In the genomic region with DNA sequence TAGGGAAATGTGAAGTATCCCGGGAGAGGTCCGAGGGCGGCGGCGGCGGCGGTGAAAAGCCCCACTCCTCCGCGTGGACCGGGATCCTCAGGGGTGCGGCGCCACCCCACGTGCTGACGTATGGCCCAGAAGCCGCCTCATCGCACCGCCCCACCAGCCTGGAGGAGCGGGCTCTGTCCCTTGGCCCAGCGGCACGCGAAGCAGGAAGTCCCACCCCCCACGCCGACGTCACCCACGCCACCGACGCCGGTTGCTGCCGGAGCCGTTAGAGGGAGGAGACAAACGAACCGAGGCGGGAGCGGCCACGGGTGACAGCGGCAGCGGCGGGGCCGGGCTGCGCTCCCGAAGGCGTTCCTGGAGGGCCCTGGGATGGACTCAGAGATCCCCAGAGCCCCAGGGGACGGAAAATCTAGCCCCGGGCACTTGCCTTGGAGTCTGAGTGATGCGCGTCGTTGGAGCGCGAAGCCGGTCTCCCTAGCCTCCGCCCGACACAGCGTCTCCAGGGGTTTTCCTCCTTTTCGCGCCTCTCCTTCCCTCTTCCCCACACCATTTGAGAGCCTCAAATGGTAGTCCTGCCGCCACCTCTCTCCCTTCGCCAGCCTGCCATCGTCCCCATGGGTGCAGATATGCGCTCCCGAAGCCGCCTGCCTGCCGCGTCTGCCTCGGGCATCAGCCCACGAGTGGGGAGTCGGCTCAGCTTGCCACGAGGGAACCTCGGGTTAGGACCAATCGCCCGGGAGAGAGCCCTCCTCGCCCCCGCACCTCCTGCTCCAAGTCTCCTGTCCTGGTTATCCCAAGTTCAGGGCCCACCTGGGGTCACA, we compare ENCODE assay signal across 1 cellular context.
TF ChIP-seq lines count a peak whose summit lies in the region.

A gene with protein sequence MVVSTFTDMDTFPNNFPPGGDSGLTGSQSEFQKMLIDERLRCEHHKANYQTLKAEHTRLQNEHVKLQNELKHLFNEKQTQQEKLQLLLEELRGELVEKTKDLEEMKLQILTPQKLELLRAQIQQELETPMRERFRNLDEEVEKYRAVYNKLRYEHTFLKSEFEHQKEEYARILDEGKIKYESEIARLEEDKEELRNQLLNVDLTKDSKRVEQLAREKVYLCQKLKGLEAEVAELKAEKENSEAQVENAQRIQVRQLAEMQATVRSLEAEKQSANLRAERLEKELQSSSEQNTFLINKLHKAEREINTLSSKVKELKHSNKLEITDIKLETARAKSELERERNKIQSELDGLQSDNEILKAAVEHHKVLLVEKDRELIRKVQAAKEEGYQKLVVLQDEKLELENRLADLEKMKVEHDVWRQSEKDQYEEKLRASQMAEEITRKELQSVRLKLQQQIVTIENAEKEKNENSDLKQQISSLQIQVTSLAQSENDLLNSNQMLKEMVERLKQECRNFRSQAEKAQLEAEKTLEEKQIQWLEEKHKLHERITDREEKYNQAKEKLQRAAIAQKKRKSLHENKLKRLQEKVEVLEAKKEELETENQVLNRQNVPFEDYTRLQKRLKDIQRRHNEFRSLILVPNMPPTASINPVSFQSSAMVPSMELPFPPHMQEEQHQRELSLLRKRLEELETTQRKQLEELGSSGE (minus strand): TSS at position 95 of the 821 bp plus-strand sequence. CDS start 47,377 bp downstream, outside the sequence.

TF ChIP-seq in WTC11, 78 proteins besides CTCF, POLR2A, EP300 and RAD21 (continued from another document and continues in another):
- TF ChIP-seq, protein P1, sequence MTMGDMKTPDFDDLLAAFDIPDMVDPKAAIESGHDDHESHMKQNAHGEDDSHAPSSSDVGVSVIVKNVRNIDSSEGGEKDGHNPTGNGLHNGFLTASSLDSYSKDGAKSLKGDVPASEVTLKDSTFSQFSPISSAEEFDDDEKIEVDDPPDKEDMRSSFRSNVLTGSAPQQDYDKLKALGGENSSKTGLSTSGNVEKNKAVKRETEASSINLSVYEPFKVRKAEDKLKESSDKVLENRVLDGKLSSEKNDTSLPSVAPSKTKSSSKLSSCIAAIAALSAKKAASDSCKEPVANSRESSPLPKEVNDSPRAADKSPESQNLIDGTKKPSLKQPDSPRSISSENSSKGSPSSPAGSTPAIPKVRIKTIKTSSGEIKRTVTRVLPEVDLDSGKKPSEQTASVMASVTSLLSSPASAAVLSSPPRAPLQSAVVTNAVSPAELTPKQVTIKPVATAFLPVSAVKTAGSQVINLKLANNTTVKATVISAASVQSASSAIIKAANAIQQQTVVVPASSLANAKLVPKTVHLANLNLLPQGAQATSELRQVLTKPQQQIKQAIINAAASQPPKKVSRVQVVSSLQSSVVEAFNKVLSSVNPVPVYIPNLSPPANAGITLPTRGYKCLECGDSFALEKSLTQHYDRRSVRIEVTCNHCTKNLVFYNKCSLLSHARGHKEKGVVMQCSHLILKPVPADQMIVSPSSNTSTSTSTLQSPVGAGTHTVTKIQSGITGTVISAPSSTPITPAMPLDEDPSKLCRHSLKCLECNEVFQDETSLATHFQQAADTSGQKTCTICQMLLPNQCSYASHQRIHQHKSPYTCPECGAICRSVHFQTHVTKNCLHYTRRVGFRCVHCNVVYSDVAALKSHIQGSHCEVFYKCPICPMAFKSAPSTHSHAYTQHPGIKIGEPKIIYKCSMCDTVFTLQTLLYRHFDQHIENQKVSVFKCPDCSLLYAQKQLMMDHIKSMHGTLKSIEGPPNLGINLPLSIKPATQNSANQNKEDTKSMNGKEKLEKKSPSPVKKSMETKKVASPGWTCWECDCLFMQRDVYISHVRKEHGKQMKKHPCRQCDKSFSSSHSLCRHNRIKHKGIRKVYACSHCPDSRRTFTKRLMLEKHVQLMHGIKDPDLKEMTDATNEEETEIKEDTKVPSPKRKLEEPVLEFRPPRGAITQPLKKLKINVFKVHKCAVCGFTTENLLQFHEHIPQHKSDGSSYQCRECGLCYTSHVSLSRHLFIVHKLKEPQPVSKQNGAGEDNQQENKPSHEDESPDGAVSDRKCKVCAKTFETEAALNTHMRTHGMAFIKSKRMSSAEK (CRISPR knock-in tag; IDR thresholded peaks at IDR 0.05; ENCODE audit: borderline replicate concordance), result no peak
- TF ChIP-seq MXD4 (CRISPR knock-in tag; IDR thresholded peaks at IDR 0.05; ENCODE audit: borderline replicate concordance) (no peak), ZNF317 (CRISPR knock-in tag; IDR thresholded peaks at IDR 0.05; ENCODE audit: borderline replicate concordance, low read depth) (no peak), GRHL2 (CRISPR knock-in tag; IDR thresholded peaks at IDR 0.05; ENCODE audit: insufficient replicate concordance, severe bottlenecking) (no peak), ZNF138 (CRISPR knock-in tag; conservative IDR thresholded peaks at IDR 0.05) (no peak), TCF7 (CRISPR knock-in tag; IDR thresholded peaks at IDR 0.05; ENCODE audit: low read depth) (peak; percentile 41; the same call in 1 of the 2 replicates), NR2C2 (CRISPR knock-in tag; IDR thresholded peaks at IDR 0.05) (peak; percentile 58; the same call in 1 of the 2 replicates), KAT7 (CRISPR knock-in tag; IDR thresholded peaks at IDR 0.05; ENCODE audit: borderline replicate concordance) (peak; percentile 81), SMAD4 (CRISPR knock-in tag; IDR thresholded peaks at IDR 0.05) (0 out of 2 replicates have a peak, but pooled peaks have one; percentile 43)
- TF ChIP-seq, protein P2, sequence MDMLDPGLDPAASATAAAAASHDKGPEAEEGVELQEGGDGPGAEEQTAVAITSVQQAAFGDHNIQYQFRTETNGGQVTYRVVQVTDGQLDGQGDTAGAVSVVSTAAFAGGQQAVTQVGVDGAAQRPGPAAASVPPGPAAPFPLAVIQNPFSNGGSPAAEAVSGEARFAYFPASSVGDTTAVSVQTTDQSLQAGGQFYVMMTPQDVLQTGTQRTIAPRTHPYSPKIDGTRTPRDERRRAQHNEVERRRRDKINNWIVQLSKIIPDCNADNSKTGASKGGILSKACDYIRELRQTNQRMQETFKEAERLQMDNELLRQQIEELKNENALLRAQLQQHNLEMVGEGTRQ (CRISPR knock-in tag; IDR thresholded peaks at IDR 0.05), result peak; percentile 69
- TF ChIP-seq, protein P3, sequence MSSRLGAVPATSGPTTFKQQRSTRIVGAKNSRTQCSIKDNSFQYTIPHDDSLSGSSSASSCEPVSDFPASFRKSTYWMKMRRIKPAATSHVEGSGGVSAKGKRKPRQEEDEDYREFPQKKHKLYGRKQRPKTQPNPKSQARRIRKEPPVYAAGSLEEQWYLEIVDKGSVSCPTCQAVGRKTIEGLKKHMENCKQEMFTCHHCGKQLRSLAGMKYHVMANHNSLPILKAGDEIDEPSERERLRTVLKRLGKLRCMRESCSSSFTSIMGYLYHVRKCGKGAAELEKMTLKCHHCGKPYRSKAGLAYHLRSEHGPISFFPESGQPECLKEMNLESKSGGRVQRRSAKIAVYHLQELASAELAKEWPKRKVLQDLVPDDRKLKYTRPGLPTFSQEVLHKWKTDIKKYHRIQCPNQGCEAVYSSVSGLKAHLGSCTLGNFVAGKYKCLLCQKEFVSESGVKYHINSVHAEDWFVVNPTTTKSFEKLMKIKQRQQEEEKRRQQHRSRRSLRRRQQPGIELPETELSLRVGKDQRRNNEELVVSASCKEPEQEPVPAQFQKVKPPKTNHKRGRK (CRISPR knock-in tag; IDR thresholded peaks at IDR 0.05; ENCODE audit: borderline replicate concordance), result no peak
- TF ChIP-seq, protein P4, sequence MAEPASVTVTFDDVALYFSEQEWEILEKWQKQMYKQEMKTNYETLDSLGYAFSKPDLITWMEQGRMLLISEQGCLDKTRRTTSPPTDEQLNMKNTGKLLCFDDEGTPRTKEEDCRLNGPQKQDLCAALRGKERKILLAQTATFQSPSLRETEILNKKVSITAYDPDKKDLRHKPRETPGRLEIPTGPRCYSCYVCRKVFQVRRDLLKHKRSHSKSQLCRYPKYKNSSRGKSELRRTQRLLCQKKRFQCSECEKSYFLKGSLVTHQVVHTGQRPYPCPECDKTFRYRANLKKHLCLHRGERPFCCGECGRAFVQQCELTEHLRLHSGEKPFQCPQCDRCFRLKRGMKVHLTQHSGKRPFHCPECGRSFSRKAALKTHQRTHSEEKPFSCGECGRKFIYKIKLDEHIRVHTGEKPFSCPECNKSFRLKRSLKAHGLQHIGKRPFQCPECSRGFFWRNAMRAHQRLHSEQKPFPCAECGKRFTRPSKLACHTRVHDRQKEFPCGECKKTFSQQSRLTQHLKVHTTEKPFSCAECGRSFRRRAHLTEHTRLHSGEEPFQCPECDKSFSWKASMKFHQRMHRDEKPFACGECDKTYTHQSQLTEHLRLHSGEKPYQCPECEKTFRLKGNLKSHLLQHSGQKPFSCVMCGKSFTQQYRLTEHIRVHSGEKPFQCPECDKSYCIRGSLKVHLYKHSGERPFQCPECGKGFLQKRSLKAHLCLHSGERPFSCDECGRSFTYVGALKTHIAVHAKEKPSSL (CRISPR knock-in tag; conservative IDR thresholded peaks at IDR 0.05), result no peak
- TF ChIP-seq, protein P5, sequence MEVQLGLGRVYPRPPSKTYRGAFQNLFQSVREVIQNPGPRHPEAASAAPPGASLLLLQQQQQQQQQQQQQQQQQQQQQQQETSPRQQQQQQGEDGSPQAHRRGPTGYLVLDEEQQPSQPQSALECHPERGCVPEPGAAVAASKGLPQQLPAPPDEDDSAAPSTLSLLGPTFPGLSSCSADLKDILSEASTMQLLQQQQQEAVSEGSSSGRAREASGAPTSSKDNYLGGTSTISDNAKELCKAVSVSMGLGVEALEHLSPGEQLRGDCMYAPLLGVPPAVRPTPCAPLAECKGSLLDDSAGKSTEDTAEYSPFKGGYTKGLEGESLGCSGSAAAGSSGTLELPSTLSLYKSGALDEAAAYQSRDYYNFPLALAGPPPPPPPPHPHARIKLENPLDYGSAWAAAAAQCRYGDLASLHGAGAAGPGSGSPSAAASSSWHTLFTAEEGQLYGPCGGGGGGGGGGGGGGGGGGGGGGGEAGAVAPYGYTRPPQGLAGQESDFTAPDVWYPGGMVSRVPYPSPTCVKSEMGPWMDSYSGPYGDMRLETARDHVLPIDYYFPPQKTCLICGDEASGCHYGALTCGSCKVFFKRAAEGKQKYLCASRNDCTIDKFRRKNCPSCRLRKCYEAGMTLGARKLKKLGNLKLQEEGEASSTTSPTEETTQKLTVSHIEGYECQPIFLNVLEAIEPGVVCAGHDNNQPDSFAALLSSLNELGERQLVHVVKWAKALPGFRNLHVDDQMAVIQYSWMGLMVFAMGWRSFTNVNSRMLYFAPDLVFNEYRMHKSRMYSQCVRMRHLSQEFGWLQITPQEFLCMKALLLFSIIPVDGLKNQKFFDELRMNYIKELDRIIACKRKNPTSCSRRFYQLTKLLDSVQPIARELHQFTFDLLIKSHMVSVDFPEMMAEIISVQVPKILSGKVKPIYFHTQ (CRISPR knock-in tag; IDR thresholded peaks at IDR 0.05), result no peak
- TF ChIP-seq, protein P6, sequence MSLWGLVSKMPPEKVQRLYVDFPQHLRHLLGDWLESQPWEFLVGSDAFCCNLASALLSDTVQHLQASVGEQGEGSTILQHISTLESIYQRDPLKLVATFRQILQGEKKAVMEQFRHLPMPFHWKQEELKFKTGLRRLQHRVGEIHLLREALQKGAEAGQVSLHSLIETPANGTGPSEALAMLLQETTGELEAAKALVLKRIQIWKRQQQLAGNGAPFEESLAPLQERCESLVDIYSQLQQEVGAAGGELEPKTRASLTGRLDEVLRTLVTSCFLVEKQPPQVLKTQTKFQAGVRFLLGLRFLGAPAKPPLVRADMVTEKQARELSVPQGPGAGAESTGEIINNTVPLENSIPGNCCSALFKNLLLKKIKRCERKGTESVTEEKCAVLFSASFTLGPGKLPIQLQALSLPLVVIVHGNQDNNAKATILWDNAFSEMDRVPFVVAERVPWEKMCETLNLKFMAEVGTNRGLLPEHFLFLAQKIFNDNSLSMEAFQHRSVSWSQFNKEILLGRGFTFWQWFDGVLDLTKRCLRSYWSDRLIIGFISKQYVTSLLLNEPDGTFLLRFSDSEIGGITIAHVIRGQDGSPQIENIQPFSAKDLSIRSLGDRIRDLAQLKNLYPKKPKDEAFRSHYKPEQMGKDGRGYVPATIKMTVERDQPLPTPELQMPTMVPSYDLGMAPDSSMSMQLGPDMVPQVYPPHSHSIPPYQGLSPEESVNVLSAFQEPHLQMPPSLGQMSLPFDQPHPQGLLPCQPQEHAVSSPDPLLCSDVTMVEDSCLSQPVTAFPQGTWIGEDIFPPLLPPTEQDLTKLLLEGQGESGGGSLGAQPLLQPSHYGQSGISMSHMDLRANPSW (CRISPR knock-in tag; conservative IDR thresholded peaks at IDR 0.05; ENCODE audit: low read depth), result no peak
- TF ChIP-seq, protein P7, sequence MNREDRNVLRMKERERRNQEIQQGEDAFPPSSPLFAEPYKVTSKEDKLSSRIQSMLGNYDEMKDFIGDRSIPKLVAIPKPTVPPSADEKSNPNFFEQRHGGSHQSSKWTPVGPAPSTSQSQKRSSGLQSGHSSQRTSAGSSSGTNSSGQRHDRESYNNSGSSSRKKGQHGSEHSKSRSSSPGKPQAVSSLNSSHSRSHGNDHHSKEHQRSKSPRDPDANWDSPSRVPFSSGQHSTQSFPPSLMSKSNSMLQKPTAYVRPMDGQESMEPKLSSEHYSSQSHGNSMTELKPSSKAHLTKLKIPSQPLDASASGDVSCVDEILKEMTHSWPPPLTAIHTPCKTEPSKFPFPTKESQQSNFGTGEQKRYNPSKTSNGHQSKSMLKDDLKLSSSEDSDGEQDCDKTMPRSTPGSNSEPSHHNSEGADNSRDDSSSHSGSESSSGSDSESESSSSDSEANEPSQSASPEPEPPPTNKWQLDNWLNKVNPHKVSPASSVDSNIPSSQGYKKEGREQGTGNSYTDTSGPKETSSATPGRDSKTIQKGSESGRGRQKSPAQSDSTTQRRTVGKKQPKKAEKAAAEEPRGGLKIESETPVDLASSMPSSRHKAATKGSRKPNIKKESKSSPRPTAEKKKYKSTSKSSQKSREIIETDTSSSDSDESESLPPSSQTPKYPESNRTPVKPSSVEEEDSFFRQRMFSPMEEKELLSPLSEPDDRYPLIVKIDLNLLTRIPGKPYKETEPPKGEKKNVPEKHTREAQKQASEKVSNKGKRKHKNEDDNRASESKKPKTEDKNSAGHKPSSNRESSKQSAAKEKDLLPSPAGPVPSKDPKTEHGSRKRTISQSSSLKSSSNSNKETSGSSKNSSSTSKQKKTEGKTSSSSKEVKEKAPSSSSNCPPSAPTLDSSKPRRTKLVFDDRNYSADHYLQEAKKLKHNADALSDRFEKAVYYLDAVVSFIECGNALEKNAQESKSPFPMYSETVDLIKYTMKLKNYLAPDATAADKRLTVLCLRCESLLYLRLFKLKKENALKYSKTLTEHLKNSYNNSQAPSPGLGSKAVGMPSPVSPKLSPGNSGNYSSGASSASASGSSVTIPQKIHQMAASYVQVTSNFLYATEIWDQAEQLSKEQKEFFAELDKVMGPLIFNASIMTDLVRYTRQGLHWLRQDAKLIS (CRISPR knock-in tag; IDR thresholded peaks at IDR 0.05; ENCODE audit: borderline replicate concordance), result peak; percentile 80; the same call in 1 of the 2 replicates
- TF ChIP-seq, protein P8, sequence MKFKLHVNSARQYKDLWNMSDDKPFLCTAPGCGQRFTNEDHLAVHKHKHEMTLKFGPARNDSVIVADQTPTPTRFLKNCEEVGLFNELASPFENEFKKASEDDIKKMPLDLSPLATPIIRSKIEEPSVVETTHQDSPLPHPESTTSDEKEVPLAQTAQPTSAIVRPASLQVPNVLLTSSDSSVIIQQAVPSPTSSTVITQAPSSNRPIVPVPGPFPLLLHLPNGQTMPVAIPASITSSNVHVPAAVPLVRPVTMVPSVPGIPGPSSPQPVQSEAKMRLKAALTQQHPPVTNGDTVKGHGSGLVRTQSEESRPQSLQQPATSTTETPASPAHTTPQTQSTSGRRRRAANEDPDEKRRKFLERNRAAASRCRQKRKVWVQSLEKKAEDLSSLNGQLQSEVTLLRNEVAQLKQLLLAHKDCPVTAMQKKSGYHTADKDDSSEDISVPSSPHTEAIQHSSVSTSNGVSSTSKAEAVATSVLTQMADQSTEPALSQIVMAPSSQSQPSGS (CRISPR knock-in tag; IDR thresholded peaks at IDR 0.05; ENCODE audit: borderline replicate concordance, low read depth), result 0 out of 2 replicates have a peak, but pooled peaks have one; percentile 18
- TF ChIP-seq, protein P9, sequence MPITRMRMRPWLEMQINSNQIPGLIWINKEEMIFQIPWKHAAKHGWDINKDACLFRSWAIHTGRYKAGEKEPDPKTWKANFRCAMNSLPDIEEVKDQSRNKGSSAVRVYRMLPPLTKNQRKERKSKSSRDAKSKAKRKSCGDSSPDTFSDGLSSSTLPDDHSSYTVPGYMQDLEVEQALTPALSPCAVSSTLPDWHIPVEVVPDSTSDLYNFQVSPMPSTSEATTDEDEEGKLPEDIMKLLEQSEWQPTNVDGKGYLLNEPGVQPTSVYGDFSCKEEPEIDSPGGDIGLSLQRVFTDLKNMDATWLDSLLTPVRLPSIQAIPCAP (CRISPR knock-in tag; IDR thresholded peaks at IDR 0.05), result peak; percentile 71; the same call in 1 of the 2 replicates
